Comparison of ENCODE assay signal across 22 cellular contexts in the genomic region with DNA sequence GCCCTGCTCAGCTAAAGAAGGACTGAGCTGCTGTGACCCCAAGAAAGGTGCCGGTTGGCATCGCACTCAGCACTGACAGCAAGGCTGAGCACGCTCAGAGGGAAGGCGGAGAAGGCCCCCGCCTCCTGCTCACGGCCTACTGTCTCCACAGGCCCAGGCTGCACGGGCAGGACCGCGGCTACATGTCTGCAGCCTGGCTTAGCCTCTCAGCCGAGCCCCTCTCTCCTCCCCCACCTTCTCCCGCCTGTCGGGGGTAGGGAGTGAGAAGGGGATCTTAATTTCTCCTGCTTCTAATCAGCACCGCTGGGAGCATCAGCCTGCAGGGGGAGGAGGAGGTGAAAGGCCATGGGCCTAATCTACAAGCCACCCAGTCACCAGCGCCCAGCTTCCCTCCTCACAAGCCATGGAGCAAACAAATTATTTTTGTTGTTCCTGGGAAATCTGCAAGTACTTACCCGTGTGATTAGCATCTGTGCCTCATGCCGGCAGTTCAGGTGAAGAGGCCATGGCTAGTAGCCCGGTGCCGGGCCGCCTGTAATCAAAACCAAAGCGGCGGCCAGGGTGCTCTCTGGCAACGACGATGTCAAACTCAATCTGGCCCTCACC.
A peak's percentile ranks its signal among the peaks of the same experiment; 100 is the strongest.
DNase-seq lines count a peak whose midpoint lies in the region; ATAC-seq, FAIRE-seq and TF ChIP-seq lines count a peak whose summit lies in the region.
"Had no signal": no experiment of that assay in that cellular context is flagged by ENCODE, and none has a peak within 500 bp of the region (broad histone marks: within the 10 kb centered on the region; RNA-seq: fewer than 3 reads in every experiment).

No MANE protein-coding gene starts in this region.

- H2BK15ac ChIP-seq in mesenchymal stem cell (ENCODE audit: low read depth, poor library complexity, severe bottlenecking): no peak overlapping the region

- no peak overlapping the region for H3K4me3 ChIP-seq in K562
- no peak overlapping the region for H3K4me3 ChIP-seq in mesenchymal stem cell (ENCODE audit: insufficient read depth in 1 of 2, low read depth in 1 of 2, low read length in 2 of 2)
- no peak overlapping the region for H3K4me3 ChIP-seq in gastroesophageal sphincter

- no peaks in the 10 kb centered on the region for H4K20me1 ChIP-seq in K562 (replicated peaks; ENCODE audit: control insufficient read depth, insufficient read depth, low read length)

- H2AFZ ChIP-seq in K562 (ENCODE audit: low read depth, low read length): no peak overlapping the region
- H2AFZ ChIP-seq in mesenchymal stem cell (ENCODE audit: low read depth, low read length): no peak overlapping the region

- H3K27me3 ChIP-seq in K562 (ENCODE audit: control insufficient read depth in 2 of 2, insufficient read depth in 2 of 2, low read length in 2 of 2) (peaks cover 50 to 87% of the 10 kb centered on the region in 2 experiments), mesenchymal stem cell (ENCODE audit: control insufficient read depth in 1 of 2, insufficient read depth in 1 of 2, low read length in 2 of 2) (peaks cover 32 to 38% of the 10 kb centered on the region in 2 experiments), gastroesophageal sphincter (peaks cover 11% of the 10 kb centered on the region)

- H3K27ac ChIP-seq in K562 (ENCODE audit: extremely low read depth, low read depth, low read length): no peak overlapping the region
- no peak overlapping the region for H3K27ac ChIP-seq in mesenchymal stem cell (ENCODE audit: low read length, poor library complexity, severe bottlenecking)
- H3K27ac ChIP-seq in gastroesophageal sphincter: no peak overlapping the region

- H2AK5ac ChIP-seq in mesenchymal stem cell (ENCODE audit: low read length, severe bottlenecking): no peak overlapping the region

- intact Hi-C loops in K562 (cut with micrococcal nuclease): no loop called here
- intact Hi-C loops in sciatic nerve (cut with DNase I): no loop called here

- H3K18ac ChIP-seq in mesenchymal stem cell (ENCODE audit: low read depth in 1 of 2, low read length in 2 of 2): no peak overlapping the region

- no peaks in the 10 kb centered on the region for H3K79me1 ChIP-seq in mesenchymal stem cell (replicated peaks; ENCODE audit: low read length, poor library complexity, severe bottlenecking)

- no peak for TF ChIP-seq CTCF in K562 (IDR thresholded peaks at IDR 0.05 in 2 of 3, conservative IDR thresholded peaks at IDR 0.05 in 1 of 3; ENCODE audit: insufficient read depth in 2 of 3, low read depth in 1 of 3, low read length in 3 of 3)
- TF ChIP-seq CTCF in gastroesophageal sphincter (IDR thresholded peaks at IDR 0.05): no peak

- H2BK5ac ChIP-seq in mesenchymal stem cell (ENCODE audit: low read depth, low read length, poor library complexity, severe bottlenecking): no peak overlapping the region

- no peak overlapping the region for H3K4ac ChIP-seq in mesenchymal stem cell (ENCODE audit: low read depth in 1 of 2, low read length in 2 of 2)

- no peaks in the 10 kb centered on the region for H3K9me3 ChIP-seq in K562 (replicated peaks; ENCODE audit: control insufficient read depth, insufficient read depth, low read depth, low read length)
- H3K9me3 ChIP-seq in mesenchymal stem cell (ENCODE audit: control insufficient read depth, low read length): no peaks in the 10 kb centered on the region
- no peaks in the 10 kb centered on the region for H3K9me3 ChIP-seq in gastroesophageal sphincter

- H2BK120ac ChIP-seq in mesenchymal stem cell (ENCODE audit: low read depth, low read length): no peak overlapping the region

- no peak for TF ChIP-seq POLR2A in K562 (conservative IDR thresholded peaks at IDR 0.05)
- no peak for TF ChIP-seq POLR2A in gastroesophageal sphincter (IDR thresholded peaks at IDR 0.05)

- POLR2A ChIA-PET in K562 (lab: Yijun Ruan, JAX): interaction anchor here (0.6 kb wide), 3 partner anchors 16 to 78 kb away, joined by 3 to 4 read pairs (median 3); no protein-coding TSS in a partner anchor

- no peaks in the 10 kb centered on the region for H3K36me3 ChIP-seq in K562 (ENCODE audit: control insufficient read depth, insufficient read depth, low read length)
- H3K36me3 ChIP-seq in mesenchymal stem cell (ENCODE audit: control insufficient read depth in 1 of 2, insufficient read depth in 2 of 2, low read depth in 1 of 2, low read length in 2 of 2): no peaks in the 10 kb centered on the region
- H3K36me3 ChIP-seq in gastroesophageal sphincter: no peaks in the 10 kb centered on the region

- ATAC-seq in K562 (peak; percentile 29; the same call in 2 of the 3 replicates), sciatic nerve (peak; percentile 41), GM19035 (IDR thresholded peaks at IDR 0.05; ENCODE audit: unreplicated experiment) (no peak), GM21529 (IDR thresholded peaks at IDR 0.05; ENCODE audit: unreplicated experiment) (no peak), gastroesophageal sphincter (no peak)
- ATAC-seq: activated CD4-positive, CD25-positive, alpha-beta regulatory T cell treated with anti-CD3 and anti-CD28 coated beads, Interleukin-2, amount 50 U/mL, for 24 hours; left colon; natural killer cell; Right ventricle myocardium inferior had no signal

- in situ Hi-C loops in K562 (cut with MboI): no loop called here

- H3K9me1 ChIP-seq in K562 (ENCODE audit: control insufficient read depth, insufficient read depth, low read length): no peaks in the 10 kb centered on the region

- H2BK12ac ChIP-seq in mesenchymal stem cell (ENCODE audit: low read length in 2 of 2): peak overlapping the region in 1 of 2 experiments; percentile 46

- no peak for TF ChIP-seq RAD21 in K562 (CRISPR knock-in tag; conservative IDR thresholded peaks at IDR 0.05 in 1 of 2, IDR thresholded peaks at IDR 0.05 in 1 of 2)

- TF ChIP-seq EP300 in K562 (IDR thresholded peaks at IDR 0.05; ENCODE audit: low read length): no peak
- TF ChIP-seq EP300 in gastroesophageal sphincter (IDR thresholded peaks at IDR 0.05): no peak

- 5% methylated on average over 19 of the region's 23 CpGs for WGBS in K562 (ENCODE audit: insufficient coverage, low coverage, missing lambda C conversion rate)
- 71% methylated on average over 13 of the region's 23 CpGs for WGBS in mesenchymal stem cell
- WGBS in gastroesophageal sphincter (ENCODE audit: low coverage in 1 of 2), 2 donors: 71% methylated on average over 6 of the region's 23 CpGs; no CpG with 5 or more reads in 1 of the 2 donors

- H3K9ac ChIP-seq in K562 (ENCODE audit: insufficient read depth in 1 of 2, low read depth in 2 of 2, low read length in 2 of 2): no peak overlapping the region
- H3K9ac ChIP-seq in mesenchymal stem cell (ENCODE audit: low read length): no peak overlapping the region

- no peak for FAIRE-seq in K562 (lab: Jason Lieb, UNC)
- FAIRE-seq: D721Med, GM19239 had no signal

- CTCF ChIA-PET in K562 (lab: Yijun Ruan, JAX; ENCODE audit: low intra/inter-chr PET ratio): no interaction called here

- H3K4me1 ChIP-seq in K562 (replicated peaks in 1 of 2; ENCODE audit: control insufficient read depth in 2 of 2, insufficient read depth in 2 of 2, low read length in 2 of 2) (peaks cover 0 to 3% of the 10 kb centered on the region in 2 experiments; a peak in 1 of 5 replicates), mesenchymal stem cell (ENCODE audit: control insufficient read depth, insufficient read depth, low read depth, low read length) (peaks cover 5% of the 10 kb centered on the region), gastroesophageal sphincter (no peaks in the 10 kb centered on the region)

- H4K91ac ChIP-seq in mesenchymal stem cell (ENCODE audit: low read length): peak overlapping the region; percentile 57

- no peak overlapping the region for H3K14ac ChIP-seq in mesenchymal stem cell (ENCODE audit: low read length in 2 of 2)

- peak overlapping the region; percentile 19 for H4K8ac ChIP-seq in mesenchymal stem cell (ENCODE audit: low read length)

- no peak overlapping the region for H3K23ac ChIP-seq in mesenchymal stem cell (ENCODE audit: low read length in 2 of 2)

- H3K4me2 ChIP-seq in K562 (ENCODE audit: insufficient read depth, low read length) (no peak overlapping the region), mesenchymal stem cell (ENCODE audit: low read length, poor library complexity, severe bottlenecking) (no peak overlapping the region)

- DNase-seq in NCI-H2227 treated with DMSO at 0.1 percent for 48 hours (lab: John Stamatoyannopoulos, UW): peak; percentile 17
- DNase-seq in K562 (ENCODE audit: extremely low read depth in 1 of 4, low spot score in 3 of 4): no peak
- DNase-seq in mesenchymal stem cell: no peak
- no peak for DNase-seq in sciatic nerve (ENCODE audit: low spot score)
- DNase-seq: activated CD4-positive, alpha-beta memory T cell treated with anti-CD3 and anti-CD28 coated beads for 36 hours; activated CD8-positive, alpha-beta memory T cell treated with anti-CD3 and anti-CD28 coated beads, Interleukin-2, amount 50 U/mL, for 48 hours; EL; head of caudate nucleus; KBM-7; left colon; natural killer cell; NCI-H2171 treated with DMSO at 0.1 percent for 48 hours; OCI-M1; stimulated activated CD8-positive, alpha-beta memory T cell treated with anti-CD3 and anti-CD28 coated beads, Interleukin-4, amount 100 ng/mL, for 48 hours; SW 1271 had no signal

- no peaks in the 10 kb centered on the region for H3K79me2 ChIP-seq in K562 (ENCODE audit: control insufficient read depth, insufficient read depth, low read length)

- BruUV-seq in K562 (replicated peaks; lab: Mats Ljungman, UMichigan): no TSS peak

TF ChIP-seq in K562, 482 proteins besides CTCF, POLR2A, EP300 and RAD21 (continues in another document):
- TF ChIP-seq, protein P1, sequence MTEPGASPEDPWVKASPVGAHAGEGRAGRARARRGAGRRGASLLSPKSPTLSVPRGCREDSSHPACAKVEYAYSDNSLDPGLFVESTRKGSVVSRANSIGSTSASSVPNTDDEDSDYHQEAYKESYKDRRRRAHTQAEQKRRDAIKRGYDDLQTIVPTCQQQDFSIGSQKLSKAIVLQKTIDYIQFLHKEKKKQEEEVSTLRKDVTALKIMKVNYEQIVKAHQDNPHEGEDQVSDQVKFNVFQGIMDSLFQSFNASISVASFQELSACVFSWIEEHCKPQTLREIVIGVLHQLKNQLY (CRISPR knock-in tag; conservative IDR thresholded peaks at IDR 0.05): no peak
- no peak for TF ChIP-seq RBM14 (IDR thresholded peaks at IDR 0.05; ENCODE audit: borderline replicate concordance, insufficient read depth, low read depth, low read length)
- no peak for TF ChIP-seq RBM39 (optimal IDR thresholded peaks at IDR 0.05; ENCODE audit: low read depth, low read length)
- TF ChIP-seq ZNF197 (CRISPR knock-in tag; IDR thresholded peaks at IDR 0.05; ENCODE audit: low read depth): no peak
- TF ChIP-seq HNRNPH1 (optimal IDR thresholded peaks at IDR 0.05; ENCODE audit: low read depth, low read length): no peak

Comparison
In these comparisons a context has a peak if more than half of its experiments do, and no peak if none do; other contexts are left out.
1. ATAC-seq: peak in K562 (single experiment) and sciatic nerve (single experiment); none in GM19035 (single experiment), GM21529 (single experiment) and gastroesophageal sphincter (single experiment).